ENCODE assay signal across 8 cellular contexts in genomic region chr22:43923191-43923590, GRCh38. TPM values are rescaled to one million over a fixed set of nuclear protein-coding genes. Genes with fewer than 3 reads are reported as not detected.
DNase-seq lines count a peak whose midpoint lies in the region; TF ChIP-seq lines count a peak whose summit lies in the region.

No MANE protein-coding gene starts in this region.

- no peaks in the 10 kb centered on the region for H3K36me3 ChIP-seq in SJSA1
- H3K36me3 ChIP-seq in rectal smooth muscle tissue (ENCODE audit: control insufficient read depth, insufficient read depth, low read length): no peaks in the 10 kb centered on the region

- H3K27me3 ChIP-seq in SJSA1 (replicated peaks): no peaks in the 10 kb centered on the region
- H3K27me3 ChIP-seq in rectal smooth muscle tissue (ENCODE audit: control insufficient read depth, insufficient read depth, low read length): peaks cover 12% of the 10 kb centered on the region

- peak overlapping the region; percentile 69 for H3K4me3 ChIP-seq in SJSA1
- peak overlapping the region; percentile 25 for H3K4me3 ChIP-seq in epithelial cell of esophagus (ENCODE audit: low read length)
- peak overlapping the region; percentile 44 for H3K4me3 ChIP-seq in rectal smooth muscle tissue (ENCODE audit: low read length)

- H3K9me3 ChIP-seq in SJSA1 (replicated peaks): no peaks in the 10 kb centered on the region

- DNase-seq in NOMO-1 (lab: John Stamatoyannopoulos, UW; ENCODE audit: unreplicated experiment in 2 of 2): peak; percentile 5 to 48
- no peak for DNase-seq in NOMO-1 treated with dmso at 0.1 percent for 144 hours (lab: John Stamatoyannopoulos, UW; ENCODE audit: unreplicated experiment)
- DNase-seq in SJSA1 (ENCODE audit: low read depth in 1 of 2, low spot score in 2 of 2): peak in 1 of 2 experiments; percentile 58
- no peak for DNase-seq in epithelial cell of esophagus (ENCODE audit: low read depth)
- no peak for DNase-seq in hepatic stellate cell (ENCODE audit: low spot score)
- no peak for DNase-seq in NCI-H524 treated with DMSO at 0.1 percent for 48 hours (lab: John Stamatoyannopoulos, UW)
- DNase-seq in AG08396 (ENCODE audit: low spot score): no peak

- H3K4me1 ChIP-seq in SJSA1 (replicated peaks) (peaks cover 65% of the 10 kb centered on the region), rectal smooth muscle tissue (ENCODE audit: control insufficient read depth, insufficient read depth, low read length) (no peaks in the 10 kb centered on the region)

- H3K27ac ChIP-seq in SJSA1: peak overlapping the region; percentile 73
- no peak overlapping the region for H3K27ac ChIP-seq in rectal smooth muscle tissue (ENCODE audit: low read depth, low read length)

- no peak for TF ChIP-seq CTCF in epithelial cell of esophagus (IDR thresholded peaks at IDR 0.05; ENCODE audit: insufficient read depth, low read depth, low read length, missing control alignments)

- H3K9ac ChIP-seq in rectal smooth muscle tissue (ENCODE audit: low read length): no peak overlapping the region

RNA-seq across cellular contexts. Expression of gene PNPLA3, which starts 0.4 kb away (rescaled TPM):
- 2.9 and 14.1 TPM in 2 replicates for total RNA-seq in SJSA1 (2014; rRNA removed; shearing (Covaris generic))

RNA-seq across cellular contexts. Expression of gene PNPLA5, which starts 31.4 kb away (rescaled TPM):
- total RNA-seq in SJSA1 (2014; rRNA removed; shearing (Covaris generic)): not detected in 2 replicates

RNA-seq across cellular contexts. Expression of gene SAMM50, which starts 32.1 kb away (rescaled TPM):
- 39.8 and 46.3 TPM in 2 replicates for total RNA-seq in SJSA1 (2014; rRNA removed; shearing (Covaris generic))

Comparison
In these comparisons a context has a peak if more than half of its experiments do, and no peak if none do; other contexts are left out.
1. DNase-seq: peak in NOMO-1 (2 of 2); none in NOMO-1 treated with dmso at 0.1 percent for 144 hours (single experiment), epithelial cell of esophagus (single experiment), hepatic stellate cell (single experiment), NCI-H524 treated with DMSO at 0.1 percent for 48 hours (single experiment) and AG08396 (single experiment).
2. Peak in every context shown above with its lines, with median percentiles within 50 percentile points of each other: H3K4me3 ChIP-seq.